Comparison of ENCODE assay signal across 10 cellular contexts in genomic region chr2:186460465-186460864, GRCh38. TPM values are rescaled to one million over a fixed set of nuclear protein-coding genes. Genes with fewer than 3 reads are reported as not detected.
DNase-seq lines count a peak whose midpoint lies in the region; ATAC-seq, FAIRE-seq and TF ChIP-seq lines count a peak whose summit lies in the region.
"Had no signal": no experiment of that assay in that cellular context is flagged by ENCODE, and none has a peak within 500 bp of the region (broad histone marks: within the 10 kb centered on the region; RNA-seq: fewer than 3 reads in every experiment).

No MANE protein-coding gene starts in this region.

- no peak for TF ChIP-seq EP300 in upper lobe of left lung (IDR thresholded peaks at IDR 0.05)

- peak; percentile 47 for FAIRE-seq in small intestine (lab: Jason Lieb, UNC)

- H3K27me3 ChIP-seq in Loucy (ENCODE audit: insufficient read depth, low read length, poor library complexity, severe bottlenecking) (no peaks in the 10 kb centered on the region), small intestine (ENCODE audit: control insufficient read depth in 2 of 2, insufficient read depth in 2 of 2, low read length in 2 of 2) (no peaks in the 10 kb centered on the region), upper lobe of left lung (no peaks in the 10 kb centered on the region)
- H3K27me3 ChIP-seq: SJCRH30 had no signal

- H3K9me2 ChIP-seq in Loucy (replicated peaks; ENCODE audit: low read depth, low read length): no peaks in the 10 kb centered on the region

- H4K20me1 ChIP-seq in Loucy (ENCODE audit: insufficient read depth, low read length, poor library complexity, severe bottlenecking): no peaks in the 10 kb centered on the region

- TF ChIP-seq POLR2A in upper lobe of left lung (IDR thresholded peaks at IDR 0.05): no peak

- no peak overlapping the region for H3K4me2 ChIP-seq in Loucy (ENCODE audit: low read depth, low read length, poor library complexity, severe bottlenecking)

- ATAC-seq in GM21528 (IDR thresholded peaks at IDR 0.05; ENCODE audit: low FRiP score, unreplicated experiment): peak; percentile 76
- ATAC-seq in upper lobe of left lung (ENCODE audit: low FRiP score in 2 of 2): no peak
- ATAC-seq: naive thymus-derived CD4-positive, alpha-beta T cell had no signal

- DNase-seq in GM03348 (ENCODE audit: low spot score) (peak; percentile 4), cardiac fibroblast (ENCODE audit: low read depth in 2 of 2) (peak; percentile 35 to 46), small intestine (peak; percentile 43), DMS79 treated with DMSO at 0.1 percent for 48 hours (lab: John Stamatoyannopoulos, UW) (no peak), SKM-1 (lab: John Stamatoyannopoulos, UW; ENCODE audit: unreplicated experiment) (no peak), upper lobe of left lung (no peak)

- no peak overlapping the region for H2AFZ ChIP-seq in Loucy (ENCODE audit: low read length)

- H3K27ac ChIP-seq in small intestine (ENCODE audit: low read depth in 1 of 2, low read length in 1 of 2): no peak overlapping the region
- H3K27ac ChIP-seq in upper lobe of left lung: no peak overlapping the region
- H3K27ac ChIP-seq: SJCRH30 had no signal

- WGBS in small intestine, 3 donors: 8 to 36% (median 32%) methylated on average over 1 of the region's 1 CpG
- 33 to 34% methylated on average over 1 of the region's 1 CpG for WGBS in upper lobe of left lung, 2 donors

- H3K79me2 ChIP-seq in Loucy (ENCODE audit: insufficient read depth, low read length): no peaks in the 10 kb centered on the region

- TF ChIP-seq CTCF in Loucy (conservative IDR thresholded peaks at IDR 0.05; ENCODE audit: low read length): peak; percentile 68
- TF ChIP-seq CTCF in cardiac fibroblast (IDR thresholded peaks at IDR 0.05; ENCODE audit: low read depth, low read length): peak; percentile 34
- TF ChIP-seq CTCF in upper lobe of left lung (IDR thresholded peaks at IDR 0.05): peak in 2 of 6 experiments; percentile 31 to 35

- no peaks in the 10 kb centered on the region for H3K36me3 ChIP-seq in Loucy (ENCODE audit: insufficient read depth, low read length)
- H3K36me3 ChIP-seq in small intestine (ENCODE audit: control insufficient read depth in 2 of 2, insufficient read depth in 2 of 2, low read length in 2 of 2): peaks cover 0 to 1% of the 10 kb centered on the region in 2 donors
- peaks cover 0 to 4% (median 0%) of the 10 kb centered on the region in 4 donors for H3K36me3 ChIP-seq in upper lobe of left lung
- H3K36me3 ChIP-seq: SJCRH30 had no signal

- H3F3A ChIP-seq in Loucy (ENCODE audit: low read depth): no peaks in the 10 kb centered on the region

- no peak overlapping the region for H3K4me3 ChIP-seq in Loucy (ENCODE audit: low read length, poor library complexity, severe bottlenecking)
- H3K4me3 ChIP-seq in cardiac fibroblast (replicated peaks in 1 of 2; ENCODE audit: low read depth in 2 of 2, low read length in 2 of 2): no peak overlapping the region
- H3K4me3 ChIP-seq in small intestine (ENCODE audit: low read depth in 1 of 2, low read length in 2 of 2): no peak overlapping the region
- H3K4me3 ChIP-seq in upper lobe of left lung: no peak overlapping the region
- H3K4me3 ChIP-seq: SJCRH30 had no signal

- no peaks in the 10 kb centered on the region for H3K9me3 ChIP-seq in Loucy (ENCODE audit: insufficient read depth, low read depth, low read length)
- H3K9me3 ChIP-seq in small intestine (ENCODE audit: control insufficient read depth, low read depth): no peaks in the 10 kb centered on the region
- no peaks in the 10 kb centered on the region for H3K9me3 ChIP-seq in upper lobe of left lung
- H3K9me3 ChIP-seq: SJCRH30 had no signal

- no peak overlapping the region for H3K9ac ChIP-seq in Loucy (ENCODE audit: low read depth, low read length, poor library complexity, severe bottlenecking)

- peaks cover 7% of the 10 kb centered on the region for H3K4me1 ChIP-seq in Loucy (ENCODE audit: insufficient read depth, low read length, poor library complexity, severe bottlenecking)
- H3K4me1 ChIP-seq in small intestine (ENCODE audit: control insufficient read depth in 2 of 2, insufficient read depth in 1 of 2, low read depth in 1 of 2, low read length in 1 of 2): no peaks in the 10 kb centered on the region
- no peaks in the 10 kb centered on the region for H3K4me1 ChIP-seq in upper lobe of left lung

RNA-seq across cellular contexts. Expression of gene ZC3H15, which starts 25.6 kb away (rescaled TPM):
- 100 to 1,000 TPM in 1 of 3 donors, 10 to 100 TPM in 2; 60.0 to 101 (median 61.1) TPM for polyA plus RNA-seq in small intestine
- 10 to 100 TPM; 30.2 to 79.6 (median 45.1) TPM for total RNA-seq in upper lobe of left lung

Comparison
In these comparisons a context has a peak if more than half of its experiments do, and no peak if none do; other contexts are left out.
1. DNase-seq: peak in GM03348 (single experiment), cardiac fibroblast (2 of 2) and small intestine (single experiment); none in DMS79 treated with DMSO at 0.1 percent for 48 hours (single experiment), SKM-1 (single experiment) and upper lobe of left lung (0 of 2).